ENCODE assay signal across 22 cellular contexts in genomic region chr2:202687276-202687675, GRCh38. TPM values are rescaled to one million over a fixed set of nuclear protein-coding genes. Genes with fewer than 3 reads are reported as not detected.
DNase-seq lines count a peak whose midpoint lies in the region; ATAC-seq and TF ChIP-seq lines count a peak whose summit lies in the region.
"Had no signal": no experiment of that assay in that cellular context is flagged by ENCODE, and none has a peak within 500 bp of the region (broad histone marks: within the 10 kb centered on the region; RNA-seq: fewer than 3 reads in every experiment).

No MANE protein-coding gene starts in this region.

- H3K36me3 Mint-ChIP-seq in memory B cell, result peaks cover 10% of the 10 kb centered on the region
- H3K36me3 Mint-ChIP-seq in activated T-helper 1 cell treated with anti-CD3 and anti-CD28 coated beads, Interleukin-12 subunit alpha, Interleukin-12 subunit beta, Interleukin-2, Interleukin-4 antibody, amounts not matched to agents 30 ng/mL and 10 ng/mL and 1 ng/mL, durations not matched to agents 14 hours and 24 hours and 36 hours (ENCODE audit: low read depth), result no peaks in the 10 kb centered on the region
- peaks cover 9% of the 10 kb centered on the region for H3K36me3 Mint-ChIP-seq in activated CD8-positive, alpha-beta T cell treated with anti-CD3 and anti-CD28 coated beads for 36 hours (ENCODE audit: low read depth)

- no peak for ATAC-seq in memory B cell (ENCODE audit: low read depth)
- no peak for ATAC-seq in activated CD8-positive, alpha-beta T cell treated with anti-CD3 and anti-CD28 coated beads for 36 hours
- ATAC-seq: activated CD4-positive, alpha-beta T cell treated with anti-CD3 and anti-CD28 coated beads for 36 hours; activated T-cell treated with anti-CD3 and anti-CD28 coated beads, Interleukin-2, amount 50 U/mL, for 4 hours; heart left ventricle; stimulated activated naive CD8-positive, alpha-beta T cell treated with anti-CD3 and anti-CD28 coated beads, Interleukin-15, Interleukin-2, amounts not matched to agents 100 U/mL and 50 U/mL, for 24 hours had no signal

- DNase-seq in Daoy (ENCODE audit: low read depth), result peak; percentile 23
- DNase-seq in LHCN-M2 (ENCODE audit: low read depth), result peak; percentile 33
- DNase-seq in amniotic epithelial cell (ENCODE audit: low read depth), result peak; percentile 8
- no peak for DNase-seq in memory B cell (ENCODE audit: low spot score in 2 of 2)
- no peak for DNase-seq in SHP77 treated with DMSO at 0.1 percent for 48 hours (lab: John Stamatoyannopoulos, UW)
- no peak for DNase-seq in activated T-helper 1 cell treated with anti-CD3 and anti-CD28 coated beads, Interleukin-12 subunit alpha, Interleukin-12 subunit beta, Interleukin-2, Interleukin-4 antibody, amounts not matched to agents 30 ng/mL and 10 ng/mL and 1 ng/mL, durations not matched to agents 14 hours and 24 hours and 36 hours (ENCODE audit: low spot score)
- DNase-seq in midbrain (lab: John Stamatoyannopoulos, UW), result no peak
- DNase-seq in activated CD8-positive, alpha-beta T cell treated with anti-CD3 and anti-CD28 coated beads for 36 hours, result no peak
- DNase-seq: activated CD4-positive, alpha-beta T cell treated with anti-CD3 and anti-CD28 coated beads for 36 hours; activated CD8-positive, alpha-beta memory T cell treated with anti-CD3 and anti-CD28 coated beads for 24 hours; activated naive CD4-positive, alpha-beta T cell treated with Interleukin-2 at 50 U/mL for 16 hours; activated T-cell treated with anti-CD3 and anti-CD28 coated beads, Interleukin-2, amount 50 U/mL, for 4 hours; central memory CD4-positive, alpha-beta T cell; heart left ventricle; NCI-H2081; ovary; retina; SHP77; spleen; stimulated activated CD4-positive, alpha-beta T cell treated with anti-CD3 and anti-CD28 coated beads, Interleukin-4, amount 100 ng/mL, for 1 hour; stimulated activated naive CD8-positive, alpha-beta T cell treated with anti-CD3 and anti-CD28 coated beads, Interleukin-15, Interleukin-2, amounts not matched to agents 100 U/mL and 50 U/mL, for 24 hours had no signal

- no peak overlapping the region for H3K4me3 Mint-ChIP-seq in memory B cell
- no peak overlapping the region for H3K4me3 Mint-ChIP-seq in activated T-helper 1 cell treated with anti-CD3 and anti-CD28 coated beads, Interleukin-12 subunit alpha, Interleukin-12 subunit beta, Interleukin-2, Interleukin-4 antibody, amounts not matched to agents 30 ng/mL and 10 ng/mL and 1 ng/mL, durations not matched to agents 14 hours and 24 hours and 36 hours
- no peak overlapping the region for H3K4me3 Mint-ChIP-seq in activated CD8-positive, alpha-beta T cell treated with anti-CD3 and anti-CD28 coated beads for 36 hours
- H3K4me3 Mint-ChIP-seq: activated CD4-positive, alpha-beta T cell treated with anti-CD3 and anti-CD28 coated beads for 36 hours; activated T-cell treated with anti-CD3 and anti-CD28 coated beads, Interleukin-2, amount 50 U/mL, for 4 hours; nephron had no signal

- H3K9me3 Mint-ChIP-seq in memory B cell, result no peaks in the 10 kb centered on the region
- H3K9me3 Mint-ChIP-seq in activated T-helper 1 cell treated with anti-CD3 and anti-CD28 coated beads, Interleukin-12 subunit alpha, Interleukin-12 subunit beta, Interleukin-2, Interleukin-4 antibody, amounts not matched to agents 30 ng/mL and 10 ng/mL and 1 ng/mL, durations not matched to agents 14 hours and 24 hours and 36 hours, result no peaks in the 10 kb centered on the region
- peaks cover 1% of the 10 kb centered on the region for H3K9me3 Mint-ChIP-seq in activated CD8-positive, alpha-beta T cell treated with anti-CD3 and anti-CD28 coated beads for 36 hours
- H3K9me3 Mint-ChIP-seq: activated T-cell treated with anti-CD3 and anti-CD28 coated beads, Interleukin-2, amount 50 U/mL, for 4 hours had no signal

- CTCF ChIA-PET in activated CD8-positive, alpha-beta T cell treated with anti-CD3 and anti-CD28 coated beads for 36 hours (lab: Charles Lee), result no interaction called here

- TF ChIP-seq CTCF in activated CD8-positive, alpha-beta T cell treated with anti-CD3 and anti-CD28 coated beads for 36 hours (IDR thresholded peaks at IDR 0.05), result no peak

- H3K27ac Mint-ChIP-seq in memory B cell, result peak overlapping the region; percentile 56
- no peak overlapping the region for H3K27ac Mint-ChIP-seq in activated T-helper 1 cell treated with anti-CD3 and anti-CD28 coated beads, Interleukin-12 subunit alpha, Interleukin-12 subunit beta, Interleukin-2, Interleukin-4 antibody, amounts not matched to agents 30 ng/mL and 10 ng/mL and 1 ng/mL, durations not matched to agents 14 hours and 24 hours and 36 hours
- H3K27ac Mint-ChIP-seq in activated CD8-positive, alpha-beta T cell treated with anti-CD3 and anti-CD28 coated beads for 36 hours, result no peak overlapping the region
- H3K27ac Mint-ChIP-seq: activated CD4-positive, alpha-beta T cell treated with anti-CD3 and anti-CD28 coated beads for 36 hours; nephron had no signal

- no peaks in the 10 kb centered on the region for H3K27me3 Mint-ChIP-seq in memory B cell
- no peaks in the 10 kb centered on the region for H3K27me3 Mint-ChIP-seq in activated T-helper 1 cell treated with anti-CD3 and anti-CD28 coated beads, Interleukin-12 subunit alpha, Interleukin-12 subunit beta, Interleukin-2, Interleukin-4 antibody, amounts not matched to agents 30 ng/mL and 10 ng/mL and 1 ng/mL, durations not matched to agents 14 hours and 24 hours and 36 hours (ENCODE audit: insufficient read depth)
- H3K27me3 Mint-ChIP-seq in activated CD8-positive, alpha-beta T cell treated with anti-CD3 and anti-CD28 coated beads for 36 hours, result no peaks in the 10 kb centered on the region
- H3K27me3 Mint-ChIP-seq: activated CD4-positive, alpha-beta T cell treated with anti-CD3 and anti-CD28 coated beads for 36 hours had no signal

- POLR2A ChIA-PET in activated CD8-positive, alpha-beta T cell treated with anti-CD3 and anti-CD28 coated beads for 36 hours (lab: Charles Lee), result no interaction called here

- peaks cover 26% of the 10 kb centered on the region for H3K4me1 Mint-ChIP-seq in memory B cell
- H3K4me1 Mint-ChIP-seq in activated T-helper 1 cell treated with anti-CD3 and anti-CD28 coated beads, Interleukin-12 subunit alpha, Interleukin-12 subunit beta, Interleukin-2, Interleukin-4 antibody, amounts not matched to agents 30 ng/mL and 10 ng/mL and 1 ng/mL, durations not matched to agents 14 hours and 24 hours and 36 hours (ENCODE audit: low read depth), result peaks cover 7% of the 10 kb centered on the region
- peaks cover 32% of the 10 kb centered on the region for H3K4me1 Mint-ChIP-seq in activated CD8-positive, alpha-beta T cell treated with anti-CD3 and anti-CD28 coated beads for 36 hours (ENCODE audit: low read depth)

- intact Hi-C loops in activated T-helper 1 cell treated with anti-CD3 and anti-CD28 coated beads, Interleukin-12 subunit alpha, Interleukin-12 subunit beta, Interleukin-2, Interleukin-4 antibody, amounts not matched to agents 30 ng/mL and 10 ng/mL and 1 ng/mL, durations not matched to agents 14 hours and 24 hours and 36 hours (cut with micrococcal nuclease), result no loop called here
- intact Hi-C loops in activated CD8-positive, alpha-beta T cell treated with anti-CD3 and anti-CD28 coated beads for 36 hours (cut with micrococcal nuclease), result no loop called here

RNA-seq across cellular contexts. Expression of gene FAM117B, which starts 52.5 kb away (rescaled TPM):
- 1.4 and 2.1 TPM in 2 replicates for total RNA-seq in Daoy (2014; rRNA removed; shearing (Covaris generic))
- 0.63 and 1.2 TPM in 2 replicates for total RNA-seq in LHCN-M2 (2014; rRNA removed)
- 0.53 TPM for polyA plus RNA-seq in LHCN-M2 (2012)
- 9.3 and 9.5 TPM in 2 replicates for total RNA-seq in activated T-helper 1 cell treated with anti-CD3 and anti-CD28 coated beads, Interleukin-12 subunit alpha, Interleukin-12 subunit beta, Interleukin-2, Interleukin-4 antibody, amounts not matched to agents 30 ng/mL and 10 ng/mL and 1 ng/mL, durations not matched to agents 14 hours and 24 hours and 36 hours
- 10 to 100 TPM; 17.2 to 19.4 TPM for total RNA-seq in activated CD8-positive, alpha-beta T cell treated with anti-CD3 and anti-CD28 coated beads for 36 hours

Comparison
In these comparisons a context has a peak if more than half of its experiments do, and no peak if none do; other contexts are left out.
1. DNase-seq: peak in Daoy (single experiment), LHCN-M2 (single experiment) and amniotic epithelial cell (single experiment); none in memory B cell (0 of 2), SHP77 treated with DMSO at 0.1 percent for 48 hours (single experiment), activated T-helper 1 cell treated with anti-CD3 and anti-CD28 coated beads, Interleukin-12 subunit alpha, Interleukin-12 subunit beta, Interleukin-2, Interleukin-4 antibody, amounts not matched to agents 30 ng/mL and 10 ng/mL and 1 ng/mL, durations not matched to agents 14 hours and 24 hours and 36 hours (single experiment), midbrain (single experiment) and activated CD8-positive, alpha-beta T cell treated with anti-CD3 and anti-CD28 coated beads for 36 hours (single experiment).